Comparison of ENCODE assay signal across 19 cellular contexts in the genomic region with DNA sequence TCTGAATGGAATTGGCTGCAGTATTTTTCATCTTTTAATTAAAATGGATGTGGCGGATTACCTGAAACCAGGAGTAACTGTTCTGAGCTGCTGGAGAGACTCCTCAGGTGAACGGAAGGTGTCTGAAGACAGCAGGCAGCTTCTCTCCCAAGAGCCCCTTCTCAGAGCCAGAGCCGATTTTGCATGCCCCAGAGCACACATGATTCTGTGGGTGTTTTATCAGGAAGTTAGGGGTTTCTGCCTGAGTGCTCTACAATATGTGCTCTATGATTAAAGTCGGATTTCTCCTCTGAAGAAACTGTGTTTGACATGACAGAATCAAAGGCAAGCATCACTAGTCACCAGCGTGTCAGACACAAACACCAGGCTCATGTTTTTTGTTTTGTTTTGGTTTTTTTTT.
A peak's percentile ranks its signal among the peaks of the same experiment; 100 is the strongest.
DNase-seq lines count a peak whose midpoint lies in the region; ATAC-seq, FAIRE-seq and TF ChIP-seq lines count a peak whose summit lies in the region.
"Had no signal": no experiment of that assay in that cellular context is flagged by ENCODE, and none has a peak within 500 bp of the region (broad histone marks: within the 10 kb centered on the region; RNA-seq: fewer than 3 reads in every experiment).

No MANE protein-coding gene starts in this region.

- no peak overlapping the region for H3K4me3 Mint-ChIP-seq in nephron progenitor cell
- H3K4me3 Mint-ChIP-seq: CD8-positive, alpha-beta memory T cell; HFFc6 had no signal

- no peak for TF ChIP-seq CTCF in nephron progenitor cell (IDR thresholded peaks at IDR 0.05)

- peaks cover 22% of the 10 kb centered on the region for H3K9me3 Mint-ChIP-seq in nephron progenitor cell

- FAIRE-seq in urothelium cell line (lab: Jason Lieb, UNC): peak; percentile 9
- FAIRE-seq: D721Med, G401.6 had no signal

- peaks cover 35% of the 10 kb centered on the region for H3K36me3 Mint-ChIP-seq in nephron progenitor cell (ENCODE audit: low read depth)
- H3K36me3 Mint-ChIP-seq: CD8-positive, alpha-beta memory T cell had no signal

- ATAC-seq in HG03469 (IDR thresholded peaks at IDR 0.05; ENCODE audit: unreplicated experiment): peak; percentile 76

- DNase-seq in NCI-H2171 treated with DMSO at 0.1 percent for 48 hours (lab: John Stamatoyannopoulos, UW): peak; percentile 15
- DNase-seq in NCI-H2171 (lab: John Stamatoyannopoulos, UW): no peak
- DNase-seq in germinal center (ENCODE audit: low spot score): peak; percentile 68
- DNase-seq in urothelium cell line (ENCODE audit: low spot score): no peak
- DNase-seq in T-helper 2 cell: no peak
- no peak for DNase-seq in activated CD4-positive, alpha-beta T cell treated with anti-CD3 and anti-CD28 coated beads for 48 hours
- DNase-seq in nephron progenitor cell: no peak
- DNase-seq: BE2C; CD8-positive, alpha-beta memory T cell; DMS79; HFFc6; MV-4-11; NCI-H1436; NCI-H2029 treated with DMSO at 0.1 percent for 48 hours; NCI-H510A; NCI-H774 had no signal

- peaks cover 22% of the 10 kb centered on the region for H3K27me3 Mint-ChIP-seq in nephron progenitor cell (ENCODE audit: low read depth, poor library complexity)

- H3K27ac Mint-ChIP-seq in nephron progenitor cell: no peak overlapping the region
- H3K27ac Mint-ChIP-seq: CD8-positive, alpha-beta memory T cell; HFFc6 had no signal

- H3K4me1 Mint-ChIP-seq in nephron progenitor cell: peaks cover 51% of the 10 kb centered on the region
- H3K4me1 Mint-ChIP-seq: CD8-positive, alpha-beta memory T cell had no signal

Comparison
In these comparisons a context has a peak if more than half of its experiments do, and no peak if none do; other contexts are left out.
1. DNase-seq: peak in NCI-H2171 treated with DMSO at 0.1 percent for 48 hours (single experiment) and germinal center (single experiment); none in NCI-H2171 (single experiment), urothelium cell line (single experiment), T-helper 2 cell (0 of 5), activated CD4-positive, alpha-beta T cell treated with anti-CD3 and anti-CD28 coated beads for 48 hours (single experiment) and nephron progenitor cell (single experiment).